In the genomic region with DNA sequence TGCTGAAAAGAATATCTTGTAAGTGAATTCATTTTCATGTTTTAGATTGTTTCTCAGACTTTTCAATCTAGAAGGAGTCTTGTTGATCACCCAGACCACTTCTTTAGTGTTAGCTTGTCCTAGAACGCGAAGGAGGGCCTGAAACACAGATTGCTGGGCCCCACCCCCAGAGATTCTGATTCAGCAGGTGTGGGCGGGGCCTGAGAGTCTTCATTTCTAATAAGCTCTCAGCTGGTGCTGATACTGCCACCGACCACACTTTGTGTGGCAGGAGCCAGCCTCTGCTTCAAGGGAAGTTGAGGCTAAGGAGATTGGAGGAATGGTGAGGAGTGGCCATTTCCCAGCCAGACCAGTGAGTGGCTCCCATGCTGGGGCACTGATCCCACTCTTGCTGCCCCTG, we compare ENCODE assay signal across 23 cellular contexts. TPM values are rescaled to one million over a fixed set of nuclear protein-coding genes. Genes with fewer than 3 reads are reported as not detected.
DNase-seq lines count a peak whose midpoint lies in the region; ATAC-seq and TF ChIP-seq lines count a peak whose summit lies in the region.
"Had no signal": no experiment of that assay in that cellular context is flagged by ENCODE, and none has a peak within 500 bp of the region (broad histone marks: within the 10 kb centered on the region; RNA-seq: fewer than 3 reads in every experiment).

No MANE protein-coding gene starts in this region.

- H3K27me3 ChIP-seq in psoas muscle (ENCODE audit: insufficient read depth in 3 of 3, low read length in 2 of 3) = no peaks in the 10 kb centered on the region
- H3K27me3 ChIP-seq: Peyer's patch, right lobe of liver, transverse colon had no signal

- peaks cover 41% of the 10 kb centered on the region for H3K4me1 ChIP-seq in psoas muscle
- H3K4me1 ChIP-seq: parathyroid adenoma had no signal

- intact Hi-C loops in psoas muscle (cut with DNase I) = no loop called here

- H3K9me3 ChIP-seq in psoas muscle = no peaks in the 10 kb centered on the region
- H3K9me3 ChIP-seq: Peyer's patch, right lobe of liver, transverse colon had no signal

- H3K27ac ChIP-seq in psoas muscle = peak overlapping the region; percentile 85
- H3K27ac ChIP-seq: parathyroid adenoma, Peyer's patch, transverse colon had no signal

- H3K36me3 ChIP-seq in psoas muscle (ENCODE audit: insufficient read depth in 1 of 2, low read depth in 1 of 2) = no peaks in the 10 kb centered on the region
- H3K36me3 ChIP-seq: Peyer's patch, right lobe of liver, transverse colon had no signal

- DNase-seq in DMS53 (lab: John Stamatoyannopoulos, UW) (peak; percentile 14), DMS53 treated with DMSO at 0.1 percent for 48 hours (lab: John Stamatoyannopoulos, UW; ENCODE audit: unreplicated experiment) (no peak), NCI-H510A (lab: John Stamatoyannopoulos, UW) (peak; percentile 46), left lobe of liver (ENCODE audit: low spot score) (peak; percentile 37), psoas muscle (no peak), inferior parietal cortex (ENCODE audit: extremely low spot score) (no peak)
- no peak for DNase-seq in stimulated activated CD4-positive, alpha-beta T cell treated with anti-CD3 and anti-CD28 coated beads, Interleukin-1b, Interleukin-23, amount 100 ng/mL, for 48 hours
- DNase-seq: activated CD4-positive, alpha-beta T cell treated with anti-CD3 and anti-CD28 coated beads for 4 hours; activated CD8-positive, alpha-beta memory T cell treated with anti-CD3 and anti-CD28 coated beads for 24 hours; activated effector memory CD4-positive, alpha-beta T cell treated with Interleukin-2 at 50 U/mL for 16 hours; activated T-cell treated with anti-CD3 and anti-CD28 coated beads, Interleukin-2, amount 50 U/mL, for 1 hour; amygdala; KBM-7; NCI-H1092 treated with DMSO at 0.1 percent for 48 hours; Peyer's patch; right lobe of liver; SHP77 treated with DMSO at 0.1 percent for 48 hours; stimulated activated CD4-positive, alpha-beta T cell treated with anti-CD3 and anti-CD28 coated beads, Interleukin-2, amount 100 ng/mL, for 48 hours; transverse colon had no signal

- no peak for ATAC-seq in left lobe of liver
- no peak for ATAC-seq in psoas muscle
- ATAC-seq in GM21447 (IDR thresholded peaks at IDR 0.05; ENCODE audit: unreplicated experiment) = no peak
- ATAC-seq: activated naive CD4-positive, alpha-beta T cell treated with anti-CD3 and anti-CD28 coated beads, Interleukin-2, amount 50 U/mL, for 72 hours; GM12878; right lobe of liver had no signal

- TF ChIP-seq CTCF in psoas muscle (IDR thresholded peaks at IDR 0.05) = no peak

- 94 to 96% (median 95%) methylated on average over 4 of the region's 4 CpGs for WGBS in psoas muscle, 3 donors

- no peak overlapping the region for H3K4me3 ChIP-seq in psoas muscle
- H3K4me3 ChIP-seq: GM12878, Peyer's patch, right lobe of liver, transverse colon had no signal

RNA-seq across cellular contexts. Expression of a gene that starts 35.7 kb away (rescaled TPM):
- 5.7 TPM for total RNA-seq in left lobe of liver
- 1 to 10 TPM; 1.2 to 2.7 (median 1.3) TPM for total RNA-seq in psoas muscle
- 1 to 10 TPM in 1 of 3 donors, under 1 TPM in 2; 0.31 to 1.2 (median 0.40) TPM for polyA plus RNA-seq in psoas muscle

Comparison
In these comparisons a context has a peak if more than half of its experiments do, and no peak if none do; other contexts are left out.
1. DNase-seq: peak in DMS53 (single experiment), NCI-H510A (single experiment) and left lobe of liver (single experiment); none in DMS53 treated with DMSO at 0.1 percent for 48 hours (single experiment), psoas muscle (0 of 2), stimulated activated CD4-positive, alpha-beta T cell treated with anti-CD3 and anti-CD28 coated beads, Interleukin-1b, Interleukin-23, amount 100 ng/mL, for 48 hours (single experiment) and inferior parietal cortex (single experiment).